In genomic region chr13:89115307-89115706, GRCh38 we compare ENCODE assay signal across 17 cellular contexts.
A peak's percentile ranks its signal among the peaks of the same experiment; 100 is the strongest.
DNase-seq lines count a peak whose midpoint lies in the region; ATAC-seq and TF ChIP-seq lines count a peak whose summit lies in the region.
"Had no signal": no experiment of that assay in that cellular context is flagged by ENCODE, and none has a peak within 500 bp of the region (broad histone marks: within the 10 kb centered on the region; RNA-seq: fewer than 3 reads in every experiment).

No MANE protein-coding gene starts in this region.

- H3K23me2 ChIP-seq in H9 (ENCODE audit: insufficient read length, low read depth, low read length, poor library complexity, severe bottlenecking), result no peaks in the 10 kb centered on the region

- no peaks in the 10 kb centered on the region for H3K36me3 ChIP-seq in A673 (ENCODE audit: insufficient read depth, low read length, poor library complexity, severe bottlenecking)
- no peaks in the 10 kb centered on the region for H3K36me3 ChIP-seq in WERI-Rb-1
- H3K36me3 ChIP-seq in left lung, result no peaks in the 10 kb centered on the region
- H3K36me3 ChIP-seq: adrenal gland, upper lobe of left lung had no signal

- no peak overlapping the region for H2BK12ac ChIP-seq in H9 (ENCODE audit: insufficient read length, low read depth, low read length)

- WGBS in H9 (ENCODE audit: extremely low coverage, insufficient read length, low lambda C conversion rate), result no CpG with 5 or more reads among the region's 3 CpGs

- no peak overlapping the region for H3K27ac ChIP-seq in A673 (ENCODE audit: low read depth, low read length, poor library complexity, severe bottlenecking)
- no peak overlapping the region for H3K27ac ChIP-seq in H9 (ENCODE audit: insufficient read length, low read depth, low read length)
- no peak overlapping the region for H3K27ac ChIP-seq in WERI-Rb-1
- H3K27ac ChIP-seq in foreskin keratinocyte, result no peak overlapping the region
- no peak overlapping the region for H3K27ac ChIP-seq in left lung
- H3K27ac ChIP-seq: adrenal gland, skin epidermis, upper lobe of left lung had no signal

- intact Hi-C loops in A673 (cut with micrococcal nuclease; ENCODE audit: unreplicated experiment) (no loop called here), left lung (cut with DNase I) (no loop called here)

- H3K27ac Mint-ChIP-seq in H9, result peak overlapping the region in 2 of 3 experiments; percentile 7 to 49; a peak in 4 of 7 replicates
- H3K27ac Mint-ChIP-seq in activated CD4-positive, alpha-beta T cell treated with anti-CD3 and anti-CD28 coated beads, Interleukin-2, amount 10 ng/mL, durations not matched to agents 7 days and 5 days, result no peak overlapping the region
- H3K27ac Mint-ChIP-seq: activated CD4-positive, alpha-beta memory T cell treated with anti-CD3 and anti-CD28 coated beads, Interleukin-2, amount 10 ng/mL, durations not matched to agents 7 days and 5 days; activated T-cell treated with anti-CD3 and anti-CD28 coated beads, Interleukin-2, amount 50 U/mL, for 72 hours; stimulated activated naive B cell treated with anti-CD40 and anti-IgM and Interleukin-4, amounts not matched to agents 10 μg/mL and 1 μg/mL and 100 μg/mL, for 72 hours had no signal

- H3K36me3 Mint-ChIP-seq in H9 (ENCODE audit: insufficient read depth in 1 of 3, low read depth in 3 of 3), result no peaks in the 10 kb centered on the region; a peak in 1 of 7 replicates
- H3K36me3 Mint-ChIP-seq in activated CD4-positive, alpha-beta T cell treated with anti-CD3 and anti-CD28 coated beads, Interleukin-2, amount 10 ng/mL, durations not matched to agents 7 days and 5 days (ENCODE audit: low read depth), result no peaks in the 10 kb centered on the region
- H3K36me3 Mint-ChIP-seq: stimulated activated naive B cell treated with anti-CD40 and anti-IgM and Interleukin-4, amounts not matched to agents 10 μg/mL and 1 μg/mL and 100 μg/mL, for 72 hours had no signal

- H3K9me3 ChIP-seq in A673 (ENCODE audit: low read depth, low read length, poor library complexity, severe bottlenecking) (no peaks in the 10 kb centered on the region), H9 (ENCODE audit: control insufficient read depth, low read depth, low read length) (no peaks in the 10 kb centered on the region), WERI-Rb-1 (ENCODE audit: severe bottlenecking) (no peaks in the 10 kb centered on the region), left lung (no peaks in the 10 kb centered on the region)
- H3K9me3 ChIP-seq: adrenal gland had no signal

- no peak overlapping the region for H2AK5ac ChIP-seq in H9 (ENCODE audit: insufficient read length, low read length)

- no peaks in the 10 kb centered on the region for H4K20me1 ChIP-seq in H9 (ENCODE audit: control insufficient read depth, insufficient read depth, insufficient read length)

- H2AFZ ChIP-seq in H9 (ENCODE audit: low read length), result no peak overlapping the region

- H3K79me1 ChIP-seq in H9 (ENCODE audit: insufficient read depth, low read depth, low read length, poor library complexity, severe bottlenecking), result no peaks in the 10 kb centered on the region

- no peaks in the 10 kb centered on the region for H3K79me2 ChIP-seq in H9 (ENCODE audit: insufficient read depth, low read length)

- H3K4me1 Mint-ChIP-seq in H9, result peaks cover 24 to 27% of the 10 kb centered on the region in 2 experiments
- no peaks in the 10 kb centered on the region for H3K4me1 Mint-ChIP-seq in activated CD4-positive, alpha-beta T cell treated with anti-CD3 and anti-CD28 coated beads, Interleukin-2, amount 10 ng/mL, durations not matched to agents 7 days and 5 days
- H3K4me1 Mint-ChIP-seq: activated CD4-positive, alpha-beta memory T cell treated with anti-CD3 and anti-CD28 coated beads, Interleukin-2, amount 10 ng/mL, durations not matched to agents 7 days and 5 days; stimulated activated naive B cell treated with anti-CD40 and anti-IgM and Interleukin-4, amounts not matched to agents 10 μg/mL and 1 μg/mL and 100 μg/mL, for 72 hours had no signal

- peak; percentile 2 for DNase-seq in A673 (ENCODE audit: low spot score)
- no peak for DNase-seq in H9
- DNase-seq in WERI-Rb-1, result no peak
- no peak for DNase-seq in foreskin keratinocyte
- no peak for DNase-seq in mucosa of gallbladder (ENCODE audit: low spot score)
- no peak for DNase-seq in GDM1 (lab: John Stamatoyannopoulos, UW)
- no peak for DNase-seq in activated CD4-positive, alpha-beta T cell treated with anti-CD3 and anti-CD28 coated beads, Interleukin-2, amount 10 ng/mL, durations not matched to agents 7 days and 5 days
- DNase-seq in left lung, result no peak
- DNase-seq: activated CD4-positive, alpha-beta memory T cell treated with anti-CD3 and anti-CD28 coated beads, Interleukin-2, amount 10 ng/mL, durations not matched to agents 7 days and 5 days; activated T-cell treated with anti-CD3 and anti-CD28 coated beads, Interleukin-2, amount 50 U/mL, for 72 hours; adrenal gland; kidney glomerular epithelial cell; NCI-H1417; NCI-H2227 treated with DMSO at 0.1 percent for 48 hours; stimulated activated naive B cell treated with anti-CD40 and anti-IgM and Interleukin-4, amounts not matched to agents 10 μg/mL and 1 μg/mL and 100 μg/mL, for 72 hours; upper lobe of left lung had no signal

- H3K27me3 ChIP-seq in A673 (replicated peaks; ENCODE audit: insufficient read depth, low read depth, low read length, poor library complexity) (no peaks in the 10 kb centered on the region), H9 (ENCODE audit: insufficient read depth, low read length) (no peaks in the 10 kb centered on the region), WERI-Rb-1 (ENCODE audit: insufficient read depth, low read depth, severe bottlenecking) (no peaks in the 10 kb centered on the region), foreskin keratinocyte (no peaks in the 10 kb centered on the region), left lung (no peaks in the 10 kb centered on the region)
- H3K27me3 ChIP-seq: adrenal gland, upper lobe of left lung had no signal

- H3K4me3 Mint-ChIP-seq in H9, result no peak overlapping the region
- H3K4me3 Mint-ChIP-seq in activated CD4-positive, alpha-beta T cell treated with anti-CD3 and anti-CD28 coated beads, Interleukin-2, amount 10 ng/mL, durations not matched to agents 7 days and 5 days, result no peak overlapping the region
- H3K4me3 Mint-ChIP-seq: activated CD4-positive, alpha-beta memory T cell treated with anti-CD3 and anti-CD28 coated beads, Interleukin-2, amount 10 ng/mL, durations not matched to agents 7 days and 5 days; activated T-cell treated with anti-CD3 and anti-CD28 coated beads, Interleukin-2, amount 50 U/mL, for 72 hours; stimulated activated naive B cell treated with anti-CD40 and anti-IgM and Interleukin-4, amounts not matched to agents 10 μg/mL and 1 μg/mL and 100 μg/mL, for 72 hours had no signal

- H4K5ac ChIP-seq in H9 (ENCODE audit: insufficient read length, low read depth, low read length), result no peak overlapping the region

- no peak overlapping the region for H4K91ac ChIP-seq in H9 (ENCODE audit: insufficient read length, low read depth, low read length)

- no peak overlapping the region for H3K4me3 ChIP-seq in A673 (ENCODE audit: low read depth, low read length, poor library complexity, severe bottlenecking)
- H3K4me3 ChIP-seq in WERI-Rb-1 (ENCODE audit: low read depth, low read length), result no peak overlapping the region
- no peak overlapping the region for H3K4me3 ChIP-seq in left lung
- H3K4me3 ChIP-seq: adrenal gland, skin epidermis, upper lobe of left lung had no signal

- no peak overlapping the region for H3K4ac ChIP-seq in H9 (ENCODE audit: low read depth, low read length)

- no peak overlapping the region for H2BK5ac ChIP-seq in H9 (ENCODE audit: insufficient read length, low read length)

- no peaks in the 10 kb centered on the region; the same call in 1 of the 2 replicates for H3K27me3 Mint-ChIP-seq in H9 (ENCODE audit: low read depth)
- H3K27me3 Mint-ChIP-seq in activated CD4-positive, alpha-beta T cell treated with anti-CD3 and anti-CD28 coated beads, Interleukin-2, amount 10 ng/mL, durations not matched to agents 7 days and 5 days, result no peaks in the 10 kb centered on the region
- H3K27me3 Mint-ChIP-seq: activated CD4-positive, alpha-beta memory T cell treated with anti-CD3 and anti-CD28 coated beads, Interleukin-2, amount 10 ng/mL, durations not matched to agents 7 days and 5 days; stimulated activated naive B cell treated with anti-CD40 and anti-IgM and Interleukin-4, amounts not matched to agents 10 μg/mL and 1 μg/mL and 100 μg/mL, for 72 hours had no signal

- no peaks in the 10 kb centered on the region for H3K4me1 ChIP-seq in A673 (ENCODE audit: insufficient read depth, low read length, poor library complexity, severe bottlenecking)
- peaks cover 2% of the 10 kb centered on the region; the same call in 1 of the 2 replicates for H3K4me1 ChIP-seq in H9 (ENCODE audit: insufficient read depth, low read length)
- no peaks in the 10 kb centered on the region for H3K4me1 ChIP-seq in foreskin keratinocyte
- H3K4me1 ChIP-seq in left lung, result no peaks in the 10 kb centered on the region
- H3K4me1 ChIP-seq: adrenal gland, upper lobe of left lung had no signal

- H2BK120ac ChIP-seq in H9 (ENCODE audit: low read depth, low read length, poor library complexity, severe bottlenecking), result no peak overlapping the region

- no peak overlapping the region for H3K9ac ChIP-seq in H9 (ENCODE audit: extremely low read depth, insufficient read length, low read length)

- no peak overlapping the region for H3K56ac ChIP-seq in H9 (ENCODE audit: insufficient read length, low read depth, low read length)

- H3T11ph ChIP-seq in H9 (ENCODE audit: low read length), result no peak overlapping the region

- no peak overlapping the region for H3K18ac ChIP-seq in H9 (ENCODE audit: insufficient read length, low read depth, low read length)

- H3K23ac ChIP-seq in H9 (ENCODE audit: insufficient read length, low read depth, low read length), result no peak overlapping the region

- no peak overlapping the region for H2BK20ac ChIP-seq in H9 (ENCODE audit: low read depth, low read length, poor library complexity, severe bottlenecking)

- H3K4me2 ChIP-seq in H9 (ENCODE audit: insufficient read depth, insufficient read length, low read length), result no peak overlapping the region

- no peaks in the 10 kb centered on the region for H3K9me3 Mint-ChIP-seq in H9
- H3K9me3 Mint-ChIP-seq in activated CD4-positive, alpha-beta T cell treated with anti-CD3 and anti-CD28 coated beads, Interleukin-2, amount 10 ng/mL, durations not matched to agents 7 days and 5 days, result no peaks in the 10 kb centered on the region

- H3K14ac ChIP-seq in H9 (ENCODE audit: insufficient read depth, low read length), result no peak overlapping the region

- CTCF ChIA-PET in A673 (lab: Charles Lee), result no interaction called here
- CTCF ChIA-PET in activated CD4-positive, alpha-beta T cell treated with anti-CD3 and anti-CD28 coated beads, Interleukin-2, amount 10 ng/mL, durations not matched to agents 7 days and 5 days (lab: Charles Lee), result no interaction called here

- no TSS peak for BruUV-seq in A673 (replicated peaks; lab: Mats Ljungman, UMichigan)

- ATAC-seq in foreskin keratinocyte (no peak), left lung (no peak)
- ATAC-seq: activated T-cell treated with anti-CD3 and anti-CD28 coated beads, Interleukin-2, amount 50 U/mL, for 72 hours; stimulated activated naive B cell treated with anti-CD40 and anti-IgM and Interleukin-4, amounts not matched to agents 10 μg/mL and 1 μg/mL and 100 μg/mL, for 72 hours had no signal

- no peak for TF ChIP-seq CTCF in A673 (conservative IDR thresholded peaks at IDR 0.05; ENCODE audit: low read depth, low read length)
- peak; percentile 73 for TF ChIP-seq CTCF in H9 (conservative IDR thresholded peaks at IDR 0.05)
- peak; percentile 27; the same call in 1 of the 2 replicates for TF ChIP-seq CTCF in WERI-Rb-1 (IDR thresholded peaks at IDR 0.05; ENCODE audit: low read depth, low read length)
- peak; percentile 23 for TF ChIP-seq CTCF in foreskin keratinocyte (conservative IDR thresholded peaks at IDR 0.05)
- TF ChIP-seq CTCF in left lung (IDR thresholded peaks at IDR 0.05), result no peak

- no peak overlapping the region for H2BK15ac ChIP-seq in H9 (ENCODE audit: low read depth, low read length)

- POLR2A ChIA-PET in A673 (lab: Charles Lee; ENCODE audit: low non-redundant PET), result no interaction called here
- POLR2A ChIA-PET in activated CD4-positive, alpha-beta T cell treated with anti-CD3 and anti-CD28 coated beads, Interleukin-2, amount 10 ng/mL, durations not matched to agents 7 days and 5 days (lab: Charles Lee), result no interaction called here

- no peak overlapping the region for H4K8ac ChIP-seq in H9 (replicated peaks; ENCODE audit: insufficient read length, low read depth, low read length)

Comparison
In these comparisons a context has a peak if more than half of its experiments do, and no peak if none do; other contexts are left out.
1. CTCF ChIP-seq: peak in H9 (single experiment), WERI-Rb-1 (single experiment) and foreskin keratinocyte (single experiment); none in A673 (single experiment) and left lung (0 of 2).